In the genomic region with DNA sequence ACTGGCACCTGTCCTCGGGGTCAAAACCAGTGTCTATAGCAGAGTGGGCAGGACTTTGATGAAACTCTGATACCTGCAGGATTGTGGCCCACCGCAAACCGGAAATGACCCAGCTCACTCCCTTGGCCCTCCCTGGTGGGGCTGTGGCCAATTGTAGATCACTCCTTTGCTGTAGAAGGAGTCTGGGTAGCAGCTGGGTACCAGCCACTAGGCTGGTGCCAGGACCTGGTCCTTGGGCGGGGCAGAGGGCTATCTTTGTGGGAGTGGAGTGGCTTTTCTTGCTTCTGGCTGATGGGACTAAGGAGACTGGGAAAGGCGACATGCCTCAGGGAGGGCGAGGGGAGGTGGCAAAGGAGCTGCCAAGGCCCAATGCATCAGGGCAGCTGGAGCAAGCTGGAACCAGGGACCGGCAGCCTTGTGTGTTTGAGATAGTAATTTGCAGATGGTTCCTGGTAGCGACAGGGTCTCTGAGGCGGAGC, we compare ENCODE assay signal across 8 cellular contexts. TPM values are rescaled to one million over a fixed set of nuclear protein-coding genes. Genes with fewer than 3 reads are reported as not detected.
A peak's percentile ranks its signal among the peaks of the same experiment; 100 is the strongest.
DNase-seq lines count a peak whose midpoint lies in the region; ATAC-seq and TF ChIP-seq lines count a peak whose summit lies in the region.

No MANE protein-coding gene starts in this region.

- H3K27me3 ChIP-seq in RWPE2 (ENCODE audit: insufficient read depth, poor library complexity, severe bottlenecking): no peaks in the 10 kb centered on the region
- H3K27me3 ChIP-seq in foreskin keratinocyte: peaks cover 10% of the 10 kb centered on the region
- H3K27me3 ChIP-seq in suprapubic skin: peaks cover 39% of the 10 kb centered on the region

- peaks cover 9% of the 10 kb centered on the region for H3K4me1 ChIP-seq in RWPE2 (ENCODE audit: insufficient read depth, poor library complexity, severe bottlenecking)
- H3K4me1 ChIP-seq in foreskin keratinocyte: no peaks in the 10 kb centered on the region
- H3K4me1 ChIP-seq in suprapubic skin: peaks cover 31% of the 10 kb centered on the region

- no peak for TF ChIP-seq POLR2A in suprapubic skin (IDR thresholded peaks at IDR 0.05)

- H3K27ac Mint-ChIP-seq in activated T-cell treated with anti-CD3 and anti-CD28 coated beads, Interleukin-2, amount 50 U/mL, for 72 hours: no peak overlapping the region

- peak overlapping the region; percentile 49 for H3K4me3 ChIP-seq in RWPE2 (ENCODE audit: severe bottlenecking)
- peak overlapping the region; percentile 49 for H3K4me3 ChIP-seq in suprapubic skin

- H3K27ac ChIP-seq in RWPE2 (ENCODE audit: poor library complexity, severe bottlenecking) (no peak overlapping the region), foreskin keratinocyte (no peak overlapping the region), suprapubic skin (no peak overlapping the region)

- H3K36me3 ChIP-seq in RWPE2 (ENCODE audit: low read depth) (no peaks in the 10 kb centered on the region), suprapubic skin (no peaks in the 10 kb centered on the region)

- peak; percentile 6 to 9 for ATAC-seq in activated T-cell treated with anti-CD3 and anti-CD28 coated beads, Interleukin-2, amount 50 U/mL, for 72 hours (replicated peaks in 1 of 2)
- ATAC-seq in RWPE2 (ENCODE audit: low read depth) (peak; percentile 22), foreskin keratinocyte (peak; percentile 3), HG02885 (IDR thresholded peaks at IDR 0.05; ENCODE audit: poor library complexity, unreplicated experiment) (no peak)

- no peak for TF ChIP-seq CTCF in RWPE2 (IDR thresholded peaks at IDR 0.05; ENCODE audit: poor library complexity, severe bottlenecking)
- no peak for TF ChIP-seq CTCF in foreskin keratinocyte (conservative IDR thresholded peaks at IDR 0.05)
- TF ChIP-seq CTCF in suprapubic skin (IDR thresholded peaks at IDR 0.05): no peak

- peak in 1 of 2 donors; percentile 7 for DNase-seq in activated T-cell treated with anti-CD3 and anti-CD28 coated beads, Interleukin-2, amount 50 U/mL, for 72 hours
- no peak for DNase-seq in activated T-cell treated with anti-CD3 and anti-CD28 coated beads, Interleukin-2, amount 50 U/mL, for 48 hours
- no peak for DNase-seq in RWPE2 (ENCODE audit: low spot score)
- DNase-seq in foreskin keratinocyte: no peak
- DNase-seq in suprapubic skin (ENCODE audit: low spot score in 2 of 2): no peak
- no peak for DNase-seq in ureter (ENCODE audit: low spot score)
- no peak for DNase-seq in NCI-H82 treated with DMSO at 0.1 percent for 48 hours (lab: John Stamatoyannopoulos, UW; ENCODE audit: unreplicated experiment)

- no peaks in the 10 kb centered on the region for H3K9me3 ChIP-seq in RWPE2 (ENCODE audit: severe bottlenecking)
- H3K9me3 ChIP-seq in suprapubic skin: no peaks in the 10 kb centered on the region

- H3K4me1 Mint-ChIP-seq in activated T-cell treated with anti-CD3 and anti-CD28 coated beads, Interleukin-2, amount 50 U/mL, for 72 hours (ENCODE audit: low read depth): peaks cover 24% of the 10 kb centered on the region

- no peak for TF ChIP-seq EP300 in suprapubic skin (IDR thresholded peaks at IDR 0.05)

- H3K27me3 Mint-ChIP-seq in activated T-cell treated with anti-CD3 and anti-CD28 coated beads, Interleukin-2, amount 50 U/mL, for 72 hours (ENCODE audit: low read depth): peaks cover 48% of the 10 kb centered on the region

- peak overlapping the region; percentile 79 to 81 for H3K4me3 Mint-ChIP-seq in activated T-cell treated with anti-CD3 and anti-CD28 coated beads, Interleukin-2, amount 50 U/mL, for 72 hours

- no peaks in the 10 kb centered on the region for H3K9me3 Mint-ChIP-seq in activated T-cell treated with anti-CD3 and anti-CD28 coated beads, Interleukin-2, amount 50 U/mL, for 72 hours

- no peaks in the 10 kb centered on the region for H3K36me3 Mint-ChIP-seq in activated T-cell treated with anti-CD3 and anti-CD28 coated beads, Interleukin-2, amount 50 U/mL, for 72 hours (ENCODE audit: insufficient read depth in 2 of 2)

- 22% methylated on average over 4 of the region's 9 CpGs for WGBS in suprapubic skin

RNA-seq across cellular contexts. Expression of a gene that starts 0.4 kb away (rescaled TPM):
- total RNA-seq in activated T-cell treated with anti-CD3 and anti-CD28 coated beads, Interleukin-2, amount 50 U/mL, for 72 hours: 1 to 10 TPM; 1.9 to 2.1 TPM
- total RNA-seq in foreskin keratinocyte (0.49 and 0.65 TPM in 2 replicates), suprapubic skin (10 to 100 TPM; 12.3 to 32.8 (median 19.9) TPM), ureter (0.55 TPM)
- polyA plus RNA-seq in foreskin keratinocyte: 0.39 and 0.50 TPM in 2 replicates

RNA-seq across cellular contexts. Expression of a gene that starts 39.6 kb away (rescaled TPM):
- not detected for total RNA-seq in activated T-cell treated with anti-CD3 and anti-CD28 coated beads, Interleukin-2, amount 50 U/mL, for 72 hours
- total RNA-seq in foreskin keratinocyte: not detected in 2 replicates
- not detected in 2 replicates for polyA plus RNA-seq in foreskin keratinocyte
- total RNA-seq in suprapubic skin: not detected
- total RNA-seq in ureter: not detected
